Comparison of ENCODE assay signal across 36 cellular contexts in the genomic region with DNA sequence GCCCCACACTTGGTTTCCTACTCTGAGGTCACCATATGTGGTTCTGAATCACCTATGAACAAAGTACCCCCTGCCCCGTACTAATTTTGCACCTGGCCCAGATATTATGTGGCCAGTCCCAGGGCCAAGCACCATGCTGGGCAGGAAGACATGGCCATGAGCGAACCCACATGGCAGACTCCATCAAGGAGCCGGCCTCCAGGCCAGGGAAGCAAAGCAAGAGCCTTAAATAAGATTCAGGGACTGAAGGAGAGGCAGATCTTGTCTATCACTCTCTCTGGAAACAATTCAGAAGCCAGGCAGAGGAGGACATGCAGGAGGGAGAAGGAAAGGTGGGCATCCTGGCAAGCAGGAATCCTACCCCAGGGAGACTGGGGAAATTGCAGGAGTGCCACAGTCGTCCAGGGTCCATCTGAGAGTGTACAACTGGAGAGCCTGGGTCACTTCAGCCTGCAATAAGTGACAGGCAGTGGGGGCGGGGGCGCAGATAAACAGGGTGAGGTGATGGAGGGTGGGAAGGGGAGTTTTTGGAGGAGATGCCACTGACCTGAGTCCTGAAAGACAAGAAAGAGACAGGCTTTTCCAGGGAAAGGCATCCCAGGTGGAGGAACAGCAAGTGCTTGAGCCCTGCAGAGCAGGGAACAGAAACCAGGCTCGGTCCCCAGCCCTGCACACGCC. TPM values are rescaled to one million over a fixed set of nuclear protein-coding genes. Genes with fewer than 3 reads are reported as not detected.
"Had no signal": no experiment of that assay in that cellular context is flagged by ENCODE, and none has a peak within 500 bp of the region (broad histone marks: within the 10 kb centered on the region; RNA-seq: fewer than 3 reads in every experiment).

No MANE protein-coding gene starts in this region.

- H3K9ac ChIP-seq: parathyroid adenoma had no signal

- H3K4me1 ChIP-seq: ascending aorta, colonic mucosa, lower lobe of right lung, parathyroid adenoma had no signal

- H3K36me3 Mint-ChIP-seq: activated naive CD8-positive, alpha-beta T cell treated with anti-CD3 and anti-CD28 coated beads, Interleukin-2, amount 10 ng/mL, durations not matched to agents 7 days and 5 days; brain; natural killer cell; stimulated activated memory B cell treated with anti-CD40 and anti-IgM and Interleukin-4, amounts not matched to agents 10 μg/mL and 1 μg/mL and 100 μg/mL, for 72 hours had no signal

- H3K27me3 ChIP-seq: ascending aorta had no signal

- H3K4me2 ChIP-seq: smooth muscle cell had no signal

- ATAC-seq: activated CD4-positive, CD25-positive, alpha-beta regulatory T cell treated with anti-CD3 and anti-CD28 coated beads, Interleukin-2, amount 50 U/mL, for 24 hours; heart left ventricle; left lung; lower lobe of right lung; natural killer cell; stimulated activated memory B cell treated with anti-CD40 and anti-IgM and Interleukin-4, amounts not matched to agents 10 μg/mL and 1 μg/mL and 100 μg/mL, for 72 hours; stimulated activated naive CD8-positive, alpha-beta T cell treated with anti-CD3 and anti-CD28 coated beads, Interleukin-15, amount 100 ng/mL, for 72 hours had no signal

- DNase-seq: activated CD4-positive, alpha-beta T cell treated with anti-CD3 and anti-CD28 coated beads for 48 hours; activated CD4-positive, alpha-beta T cell treated with anti-CD3 and anti-CD28 coated beads, Interleukin-2, amount 50 U/mL, for 48 hours; activated CD8-positive, alpha-beta memory T cell treated with anti-CD3 and anti-CD28 coated beads for 24 hours; activated effector memory CD4-positive, alpha-beta T cell treated with anti-CD3 and anti-CD28 coated beads, Interleukin-2, amount 50 U/mL, for 16 hours; activated naive CD4-positive, alpha-beta T cell treated with anti-CD3 and anti-CD28 coated beads for 36 hours; activated naive CD8-positive, alpha-beta T cell treated with anti-CD3 and anti-CD28 coated beads, Interleukin-2, amount 10 ng/mL, durations not matched to agents 7 days and 5 days; cerebellar nuclear complex; colonic mucosa; effector CD8-positive, alpha-beta T cell; erythroblast; heart left ventricle; left lung; lower lobe of right lung; mesendoderm; natural killer cell; nucleus accumbens; stimulated activated CD4-positive, alpha-beta T cell treated with anti-CD3 and anti-CD28 coated beads, Interleukin-1b, Interleukin-23, amount 100 ng/mL, for 48 hours; stimulated activated CD4-positive, alpha-beta T cell treated with anti-CD3 and anti-CD28 coated beads, Interleukin-4, amount 100 ng/mL, for 4 hours; stimulated activated CD8-positive, alpha-beta memory T cell treated with anti-CD3 and anti-CD28 coated beads, Interleukin-4, amount 100 ng/mL, for 48 hours; stimulated activated naive CD8-positive, alpha-beta T cell treated with anti-CD3 and anti-CD28 coated beads, Interleukin-15, amount 100 ng/mL, for 72 hours; T-helper 9 cell; tibial artery had no signal

- H3K4me1 Mint-ChIP-seq: activated naive CD8-positive, alpha-beta T cell treated with anti-CD3 and anti-CD28 coated beads, Interleukin-2, amount 10 ng/mL, durations not matched to agents 7 days and 5 days had no signal

- H3K36me3 ChIP-seq: ascending aorta, cardiac muscle cell, colonic mucosa, heart left ventricle, left lung, lower lobe of right lung, right atrium auricular region, tibial artery had no signal

- H3K9me3 Mint-ChIP-seq: activated naive CD4-positive, alpha-beta T cell treated with anti-CD3 and anti-CD28 coated beads for 36 hours; activated naive CD8-positive, alpha-beta T cell treated with anti-CD3 and anti-CD28 coated beads, Interleukin-2, amount 10 ng/mL, durations not matched to agents 7 days and 5 days; brain; natural killer cell; stimulated activated memory B cell treated with anti-CD40 and anti-IgM and Interleukin-4, amounts not matched to agents 10 μg/mL and 1 μg/mL and 100 μg/mL, for 72 hours; stimulated activated naive CD8-positive, alpha-beta T cell treated with anti-CD3 and anti-CD28 coated beads, Interleukin-15, amount 100 ng/mL, for 72 hours; T-helper 1 cell treated with Interleukin-12 subunit alpha and Interleukin-12 subunit beta and Interleukin-4 antibody, amounts not matched to agents 30 μg/mL and 1 μg/mL, for 36 hours had no signal

- FAIRE-seq: TTC549 had no signal

- H2AFZ ChIP-seq: parathyroid adenoma had no signal

- H3K4me3 Mint-ChIP-seq: activated naive CD4-positive, alpha-beta T cell treated with anti-CD3 and anti-CD28 coated beads for 36 hours; activated naive CD8-positive, alpha-beta T cell treated with anti-CD3 and anti-CD28 coated beads, Interleukin-2, amount 10 ng/mL, durations not matched to agents 7 days and 5 days; natural killer cell; stimulated activated memory B cell treated with anti-CD40 and anti-IgM and Interleukin-4, amounts not matched to agents 10 μg/mL and 1 μg/mL and 100 μg/mL, for 72 hours; stimulated activated naive CD8-positive, alpha-beta T cell treated with anti-CD3 and anti-CD28 coated beads, Interleukin-15, amount 100 ng/mL, for 72 hours; T-helper 1 cell treated with Interleukin-12 subunit alpha and Interleukin-12 subunit beta and Interleukin-4 antibody, amounts not matched to agents 30 μg/mL and 1 μg/mL, for 36 hours had no signal

- H3K27ac Mint-ChIP-seq: activated naive CD4-positive, alpha-beta T cell treated with anti-CD3 and anti-CD28 coated beads for 36 hours; activated naive CD8-positive, alpha-beta T cell treated with anti-CD3 and anti-CD28 coated beads, Interleukin-2, amount 10 ng/mL, durations not matched to agents 7 days and 5 days; natural killer cell; stimulated activated memory B cell treated with anti-CD40 and anti-IgM and Interleukin-4, amounts not matched to agents 10 μg/mL and 1 μg/mL and 100 μg/mL, for 72 hours; stimulated activated naive CD8-positive, alpha-beta T cell treated with anti-CD3 and anti-CD28 coated beads, Interleukin-15, amount 100 ng/mL, for 72 hours; T-helper 1 cell treated with Interleukin-12 subunit alpha and Interleukin-12 subunit beta and Interleukin-4 antibody, amounts not matched to agents 30 μg/mL and 1 μg/mL, for 36 hours had no signal

- H3K27ac ChIP-seq: ascending aorta, cardiac muscle cell, colonic mucosa, heart left ventricle, left lung, lower lobe of right lung, parathyroid adenoma, right atrium auricular region, tibial artery, VCaP had no signal

- H3K9me3 ChIP-seq: ascending aorta, colonic mucosa, heart left ventricle, left lung, lower lobe of right lung, right atrium auricular region, tibial artery had no signal

- H3K79me2 ChIP-seq: parathyroid adenoma had no signal

- H3K4me3 ChIP-seq: ascending aorta, cardiac muscle cell, colonic mucosa, heart left ventricle, left lung, lower lobe of right lung, right atrium auricular region, smooth muscle cell, tibial artery had no signal

RNA-seq across cellular contexts. Expression of gene BMP7, which starts 2.1 kb away (rescaled TPM):
- total RNA-seq: activated naive CD4-positive, alpha-beta T cell treated with anti-CD3 and anti-CD28 coated beads for 36 hours; activated naive CD8-positive, alpha-beta T cell treated with anti-CD3 and anti-CD28 coated beads, Interleukin-2, amount 10 ng/mL, durations not matched to agents 7 days and 5 days; ascending aorta; dermis microvascular lymphatic vessel endothelial cell; mononuclear cell; natural killer cell; pulmonary artery endothelial cell had no signal
